In genomic region chr14:69818760-69819191, GRCh38 we compare ENCODE assay signal across 8 cellular contexts. TPM values are rescaled to one million over a fixed set of nuclear protein-coding genes. Genes with fewer than 3 reads are reported as not detected.
DNase-seq lines count a peak whose midpoint lies in the region; ATAC-seq, FAIRE-seq and TF ChIP-seq lines count a peak whose summit lies in the region.

No MANE protein-coding gene starts in this region.

- no peak overlapping the region for H3K9ac ChIP-seq in H1 (replicated peaks in 1 of 4; ENCODE audit: extremely low read depth in 1 of 4, low read depth in 3 of 4, low read length in 3 of 4)
- no peak overlapping the region for H3K9ac ChIP-seq in mesenchymal stem cell (ENCODE audit: low read length)

- H2BK15ac ChIP-seq in H1 (ENCODE audit: low read length) (no peak overlapping the region), mesenchymal stem cell (ENCODE audit: low read depth, poor library complexity, severe bottlenecking) (no peak overlapping the region)

- H3K4ac ChIP-seq in H1 (replicated peaks; ENCODE audit: insufficient read length, low read depth, low read length) (no peak overlapping the region), mesenchymal stem cell (ENCODE audit: low read depth in 1 of 2, low read length in 2 of 2) (no peak overlapping the region)

- no peak for DNase-seq in CD14-positive monocyte (ENCODE audit: low spot score)
- DNase-seq in NCI-H526 treated with DMSO at 0.1 percent for 48 hours (lab: John Stamatoyannopoulos, UW), result peak; percentile 29
- peak; percentile 61 for DNase-seq in activated CD8-positive, alpha-beta T cell treated with anti-CD3 and anti-CD28 coated beads for 36 hours
- DNase-seq in H1 (ENCODE audit: low read depth in 1 of 2, low spot score in 2 of 2), result peak; percentile 51 to 79
- DNase-seq in mesenchymal stem cell, result peak; percentile 69
- peak; percentile 2 to 8 for DNase-seq in stimulated activated CD8-positive, alpha-beta memory T cell treated with anti-CD3 and anti-CD28 coated beads, Interleukin-7, amount 100 ng/mL, for 48 hours (ENCODE audit: extremely low read depth in 1 of 2, low read depth in 1 of 2)

- H3K36me3 ChIP-seq in HEK293 (ENCODE audit: control insufficient read depth in 2 of 2, insufficient read depth in 1 of 2, low read length in 2 of 2) (no peaks in the 10 kb centered on the region), H1 (ENCODE audit: control insufficient read depth in 2 of 4, insufficient read depth in 4 of 4, low read length in 3 of 4) (no peaks in the 10 kb centered on the region), mesenchymal stem cell (ENCODE audit: control insufficient read depth in 1 of 2, insufficient read depth in 2 of 2, low read depth in 1 of 2, low read length in 2 of 2) (no peaks in the 10 kb centered on the region)

- peak in 1 of 2 experiments; percentile 48; a peak in 1 of 3 replicates for TF ChIP-seq EP300 in H1 (IDR thresholded peaks at IDR 0.05; ENCODE audit: borderline replicate concordance in 1 of 2, low read depth in 2 of 2, low read length in 2 of 2)

- no peak overlapping the region for H4K91ac ChIP-seq in H1 (replicated peaks; ENCODE audit: insufficient read length, low read length)
- no peak overlapping the region for H4K91ac ChIP-seq in mesenchymal stem cell (ENCODE audit: low read length)

- no peaks in the 10 kb centered on the region for H3K9me3 Mint-ChIP-seq in CD14-positive monocyte
- H3K9me3 Mint-ChIP-seq in activated CD8-positive, alpha-beta T cell treated with anti-CD3 and anti-CD28 coated beads for 36 hours, result no peaks in the 10 kb centered on the region

- H4K5ac ChIP-seq in H1 (ENCODE audit: insufficient read length, low read depth, low read length), result no peak overlapping the region

- H3K79me2 ChIP-seq in H1 (ENCODE audit: control insufficient read depth in 1 of 2, insufficient read depth in 2 of 2, low read length in 2 of 2), result no peaks in the 10 kb centered on the region

- H2AK5ac ChIP-seq in H1 (ENCODE audit: low read depth, low read length) (no peak overlapping the region), mesenchymal stem cell (ENCODE audit: low read length, severe bottlenecking) (no peak overlapping the region)

- no peak overlapping the region for H3K4me3 Mint-ChIP-seq in CD14-positive monocyte
- H3K4me3 Mint-ChIP-seq in activated CD8-positive, alpha-beta T cell treated with anti-CD3 and anti-CD28 coated beads for 36 hours, result no peak overlapping the region

- H3K9me3 ChIP-seq in HEK293 (ENCODE audit: control insufficient read depth, insufficient read depth, low read depth, low read length) (no peaks in the 10 kb centered on the region), H1 (ENCODE audit: insufficient read depth in 2 of 2, low read depth in 1 of 2, low read length in 1 of 2) (no peaks in the 10 kb centered on the region), mesenchymal stem cell (ENCODE audit: control insufficient read depth, low read length) (no peaks in the 10 kb centered on the region)

- H3K23ac ChIP-seq in H1 (ENCODE audit: insufficient read length), result no peak overlapping the region
- H3K23ac ChIP-seq in mesenchymal stem cell (ENCODE audit: low read length in 2 of 2), result no peak overlapping the region

- no peak overlapping the region for H3K4me2 ChIP-seq in H1 (ENCODE audit: insufficient read depth in 1 of 2, low read depth in 2 of 2, low read length in 2 of 2)
- H3K4me2 ChIP-seq in mesenchymal stem cell (ENCODE audit: low read length, poor library complexity, severe bottlenecking), result no peak overlapping the region

- H2BK20ac ChIP-seq in H1 (ENCODE audit: low read length), result no peak overlapping the region

- no peak overlapping the region for H3K27ac ChIP-seq in HEK293 (ENCODE audit: extremely low read depth, low read depth, low read length)
- H3K27ac ChIP-seq in H1 (ENCODE audit: low read depth, low read length), result no peak overlapping the region
- no peak overlapping the region for H3K27ac ChIP-seq in mesenchymal stem cell (ENCODE audit: low read length, poor library complexity, severe bottlenecking)

- H3K27me3 ChIP-seq in H1 (replicated peaks in 1 of 4; ENCODE audit: control insufficient read depth in 3 of 4, extremely low read depth in 1 of 4, insufficient read depth in 3 of 4, low read length in 3 of 4), result no peaks in the 10 kb centered on the region
- peaks cover 35 to 46% of the 10 kb centered on the region in 2 experiments for H3K27me3 ChIP-seq in mesenchymal stem cell (ENCODE audit: control insufficient read depth in 1 of 2, insufficient read depth in 1 of 2, low read length in 2 of 2)

- H2BK120ac ChIP-seq in H1 (replicated peaks; ENCODE audit: low read depth, low read length) (no peak overlapping the region), mesenchymal stem cell (ENCODE audit: low read depth, low read length) (no peak overlapping the region)

- TF ChIP-seq CTCF in CD14-positive monocyte (IDR thresholded peaks at IDR 0.05), result peak; percentile 84
- peak; percentile 55; the same call in 1 of the 2 replicates for TF ChIP-seq CTCF in HEK293 (tag by site-specific recombination; IDR thresholded peaks at IDR 0.05)
- peak; percentile 67 for TF ChIP-seq CTCF in activated CD8-positive, alpha-beta T cell treated with anti-CD3 and anti-CD28 coated beads for 36 hours (IDR thresholded peaks at IDR 0.05)
- peak; percentile 44 to 95 (median 81) for TF ChIP-seq CTCF in H1 (IDR thresholded peaks at IDR 0.05; ENCODE audit: control extremely low read depth in 1 of 3, insufficient read depth in 1 of 3, low read depth in 1 of 3, low read length in 3 of 3)

- no peaks in the 10 kb centered on the region for H3K36me3 Mint-ChIP-seq in CD14-positive monocyte
- no peaks in the 10 kb centered on the region for H3K36me3 Mint-ChIP-seq in activated CD8-positive, alpha-beta T cell treated with anti-CD3 and anti-CD28 coated beads for 36 hours (ENCODE audit: low read depth)

- H2AFZ ChIP-seq in H1 (ENCODE audit: low read length), result no peak overlapping the region
- no peak overlapping the region for H2AFZ ChIP-seq in mesenchymal stem cell (ENCODE audit: low read depth, low read length)

- H3K56ac ChIP-seq in H1 (replicated peaks; ENCODE audit: insufficient read length, low read depth, low read length), result no peak overlapping the region

- no peaks in the 10 kb centered on the region for H4K20me1 ChIP-seq in H1 (replicated peaks in 1 of 2; ENCODE audit: control insufficient read depth in 1 of 2, insufficient read depth in 2 of 2, low read length in 2 of 2)

- H3K27me3 Mint-ChIP-seq in CD14-positive monocyte (ENCODE audit: low read depth in 3 of 3), result peaks cover 0 to 2% (median 0%) of the 10 kb centered on the region in 3 donors
- H3K27me3 Mint-ChIP-seq in activated CD8-positive, alpha-beta T cell treated with anti-CD3 and anti-CD28 coated beads for 36 hours, result peaks cover 2% of the 10 kb centered on the region

- H3K4me1 ChIP-seq in HEK293 (ENCODE audit: control insufficient read depth, insufficient read depth, low read length) (no peaks in the 10 kb centered on the region), H1 (replicated peaks in 1 of 4; ENCODE audit: control insufficient read depth in 3 of 4, insufficient read depth in 4 of 4, low read length in 3 of 4) (no peaks in the 10 kb centered on the region), mesenchymal stem cell (ENCODE audit: control insufficient read depth, insufficient read depth, low read depth, low read length) (peaks cover 7% of the 10 kb centered on the region)

- no peak overlapping the region for H3K14ac ChIP-seq in H1 (ENCODE audit: insufficient read length)
- no peak overlapping the region for H3K14ac ChIP-seq in mesenchymal stem cell (ENCODE audit: low read length in 2 of 2)

- TF ChIP-seq RAD21 in H1 (IDR thresholded peaks at IDR 0.05 in 1 of 2, conservative IDR thresholded peaks at IDR 0.05 in 1 of 2; ENCODE audit: low read depth in 2 of 2, low read length in 2 of 2), result peak; percentile 98 to 99

- H3K4me3 ChIP-seq in HEK293 (ENCODE audit: low read depth, low read length), result no peak overlapping the region
- no peak overlapping the region for H3K4me3 ChIP-seq in H1 (ENCODE audit: extremely low read depth in 1 of 4, insufficient read depth in 2 of 4, low read depth in 3 of 4, low read length in 4 of 4)
- H3K4me3 ChIP-seq in mesenchymal stem cell (ENCODE audit: insufficient read depth in 1 of 2, low read depth in 1 of 2, low read length in 2 of 2), result no peak overlapping the region

- CTCF ChIA-PET in HEK293 (lab: Yijun Ruan, JAX) (interaction anchor here (0.7 to 8.1 kb wide), 27 partner anchors 10 to 827 kb away, joined by 3 to 117 read pairs (median 4); partner anchors contain the start of gene SMOC1), H1 (lab: Charles Lee; ENCODE audit: partially characterized antibody) (interaction anchor here (0.6 to 11.2 kb wide), 34 partner anchors 10 to 476 kb away, joined by 3 to 132 read pairs (median 4); partner anchors contain the start of gene SMOC1)
- CTCF ChIA-PET in activated CD8-positive, alpha-beta T cell treated with anti-CD3 and anti-CD28 coated beads for 36 hours (lab: Charles Lee), result interaction anchor here (0.7 to 6.3 kb wide), 28 partner anchors 8 to 499 kb away, joined by 3 to 71 read pairs (median 5); no protein-coding TSS in a partner anchor

- no peak overlapping the region for H4K8ac ChIP-seq in H1 (ENCODE audit: extremely low read depth, insufficient read depth, low read length)
- no peak overlapping the region for H4K8ac ChIP-seq in mesenchymal stem cell (ENCODE audit: low read length)

- H2BK5ac ChIP-seq in H1 (ENCODE audit: low read depth, low read length) (no peak overlapping the region), mesenchymal stem cell (ENCODE audit: low read depth, low read length, poor library complexity, severe bottlenecking) (no peak overlapping the region)

- peak; percentile 95 for FAIRE-seq in H1 (lab: Jason Lieb, UNC)

- no peak for TF ChIP-seq POLR2A in H1 (IDR thresholded peaks at IDR 0.05; ENCODE audit: control extremely low read depth in 1 of 2, low read depth in 2 of 2, low read length in 2 of 2)

- POLR2A ChIA-PET in HEK293 (lab: Yijun Ruan, JAX), result no interaction called here
- POLR2A ChIA-PET in activated CD8-positive, alpha-beta T cell treated with anti-CD3 and anti-CD28 coated beads for 36 hours (lab: Charles Lee), result interaction anchor here (1.0 kb wide), 1 partner anchor 26 kb away, joined by 3 read pairs; no protein-coding TSS in a partner anchor
- POLR2A ChIA-PET in H1 (lab: Charles Lee; ENCODE audit: partially characterized antibody), result no interaction called here

- H3K4me1 Mint-ChIP-seq in CD14-positive monocyte, result peaks cover 2% of the 10 kb centered on the region
- no peaks in the 10 kb centered on the region for H3K4me1 Mint-ChIP-seq in activated CD8-positive, alpha-beta T cell treated with anti-CD3 and anti-CD28 coated beads for 36 hours (ENCODE audit: low read depth)

- intact Hi-C loops in CD14-positive monocyte (cut with micrococcal nuclease), result loop anchor here (1.0 to 10.0 kb wide), 3 partner anchors 210 to 996 kb away; no protein-coding TSS in a partner anchor
- intact Hi-C loops in activated CD8-positive, alpha-beta T cell treated with anti-CD3 and anti-CD28 coated beads for 36 hours (cut with micrococcal nuclease), result loop anchor here (2.0 kb wide), 2 partner anchors 208 to 256 kb away; no protein-coding TSS in a partner anchor

- peak; percentile 88 for ATAC-seq in activated CD8-positive, alpha-beta T cell treated with anti-CD3 and anti-CD28 coated beads for 36 hours
- ATAC-seq in HG02759 (IDR thresholded peaks at IDR 0.05; ENCODE audit: unreplicated experiment), result no peak

- no peak overlapping the region for H3K27ac Mint-ChIP-seq in CD14-positive monocyte
- no peak overlapping the region for H3K27ac Mint-ChIP-seq in activated CD8-positive, alpha-beta T cell treated with anti-CD3 and anti-CD28 coated beads for 36 hours

- H3K18ac ChIP-seq in H1 (ENCODE audit: extremely low read depth, low read length), result no peak overlapping the region
- H3K18ac ChIP-seq in mesenchymal stem cell (ENCODE audit: low read depth in 1 of 2, low read length in 2 of 2), result no peak overlapping the region

- H3K23me2 ChIP-seq in H1 (ENCODE audit: low read depth, low read length), result no peaks in the 10 kb centered on the region; the same call in 1 of the 2 replicates

- no peak overlapping the region for H2BK12ac ChIP-seq in H1 (ENCODE audit: low read depth, low read length)
- no peak overlapping the region for H2BK12ac ChIP-seq in mesenchymal stem cell (ENCODE audit: low read length in 2 of 2)

- H3K79me1 ChIP-seq in H1 (ENCODE audit: low read depth, low read length) (no peaks in the 10 kb centered on the region), mesenchymal stem cell (replicated peaks; ENCODE audit: low read length, poor library complexity, severe bottlenecking) (no peaks in the 10 kb centered on the region)

- WGBS in H1 (ENCODE audit: extremely low coverage in 1 of 2, insufficient coverage in 1 of 2, insufficient read length in 1 of 2, insufficient replicate concordance in 2 of 2, low coverage in 1 of 2, low lambda C conversion rate in 2 of 2, missing lambda C conversion rate in 1 of 2), 2 experiments, result 13% methylated on average over 11 of the region's 11 CpGs; no CpG with 5 or more reads in 1 of the 2 experiments
- 9% methylated on average over 8 of the region's 11 CpGs for WGBS in mesenchymal stem cell

RNA-seq across cellular contexts. Expression of gene SLC10A1, which starts 21.7 kb away (rescaled TPM):
- polyA plus RNA-seq in CD14-positive monocyte, result under 1 TPM in 1 of 2 donors, not detected in 1; 0.09 TPM
- not detected for total RNA-seq in activated CD8-positive, alpha-beta T cell treated with anti-CD3 and anti-CD28 coated beads for 36 hours
- not detected in 2 replicates for total RNA-seq in H1 (2021; fragmentation: NEBNext Ultra II Directional; extraction: Animal tissue kit (Norgen Biotek cat#: 25700))
- not detected in 2 replicates for polyA plus RNA-seq in H1 (2011; rRNA removed)
- polyA plus RNA-seq in H1 (2011; cell fraction: cytosol; rRNA removed), result not detected
- polyA plus RNA-seq in H1 (2011; cell fraction: nucleus; rRNA removed), result not detected
- polyA plus RNA-seq in H1 (2012, experiment 1 of 2), result not detected in 4 replicates
- polyA plus RNA-seq in H1 (2012, experiment 2 of 2), result not detected
- 0.06 TPM for polyA plus RNA-seq in H1 (2013, experiment 1 of 2)
- not detected for polyA plus RNA-seq in H1 (2013, experiment 2 of 2)
- not detected in 2 replicates for polyA minus RNA-seq in H1 (2011; rRNA and poly(A)+ RNA removed)
- not detected for polyA minus RNA-seq in H1 (2011; cell fraction: cytosol; rRNA and poly(A)+ RNA removed)
- not detected for polyA minus RNA-seq in H1 (2011; cell fraction: nucleus; rRNA and poly(A)+ RNA removed)
- not detected for polyA plus RNA-seq in mesenchymal stem cell (2013, experiment 1 of 2)
- not detected for polyA plus RNA-seq in mesenchymal stem cell (2013, experiment 2 of 2)

RNA-seq across cellular contexts. Expression of gene SRSF5, which starts 51.8 kb away (rescaled TPM):
- polyA plus RNA-seq in CD14-positive monocyte, result 100 to 1,000 TPM; 410 to 502 TPM
- 100 to 1,000 TPM; 255 to 267 TPM for total RNA-seq in activated CD8-positive, alpha-beta T cell treated with anti-CD3 and anti-CD28 coated beads for 36 hours
- 226 and 238 TPM in 2 replicates for total RNA-seq in H1 (2021; fragmentation: NEBNext Ultra II Directional; extraction: Animal tissue kit (Norgen Biotek cat#: 25700))
- 101 and 114 TPM in 2 replicates for polyA plus RNA-seq in H1 (2011; rRNA removed)
- 369 TPM for polyA plus RNA-seq in H1 (2011; cell fraction: cytosol; rRNA removed)
- polyA plus RNA-seq in H1 (2011; cell fraction: nucleus; rRNA removed), result 200 TPM
- 380 to 494 TPM (median 401 TPM) in 4 replicates for polyA plus RNA-seq in H1 (2012, experiment 1 of 2)
- polyA plus RNA-seq in H1 (2012, experiment 2 of 2), result 62.0 TPM
- polyA plus RNA-seq in H1 (2013, experiment 1 of 2), result 219 TPM
- polyA plus RNA-seq in H1 (2013, experiment 2 of 2), result 196 TPM
- polyA minus RNA-seq in H1 (2011; rRNA and poly(A)+ RNA removed), result 82.9 and 96.4 TPM in 2 replicates
- 118 TPM for polyA minus RNA-seq in H1 (2011; cell fraction: cytosol; rRNA and poly(A)+ RNA removed)
- 225 TPM for polyA minus RNA-seq in H1 (2011; cell fraction: nucleus; rRNA and poly(A)+ RNA removed)
- polyA plus RNA-seq in mesenchymal stem cell (2013, experiment 1 of 2), result 191 TPM
- polyA plus RNA-seq in mesenchymal stem cell (2013, experiment 2 of 2), result 183 TPM
